ENCODE assay signal across 1 cellular context in genomic region chr11:75775056-75775455, GRCh38.
TF ChIP-seq lines count a peak whose summit lies in the region.

No MANE protein-coding gene starts in this region.

TF ChIP-seq in GM23338, 12 proteins besides CTCF, POLR2A, EP300 and RAD21 (continued from another document):
- TF ChIP-seq ZNF462 (CRISPR knock-in tag; IDR thresholded peaks at IDR 0.05) (no peak), ETS1 (IDR thresholded peaks at IDR 0.05) (no peak), ZNF114 (CRISPR knock-in tag; IDR thresholded peaks at IDR 0.05) (no peak), JUNB (IDR thresholded peaks at IDR 0.05; ENCODE audit: unreplicated experiment) (no peak), EZH2phosphoT487 (IDR thresholded peaks at IDR 0.05; ENCODE audit: unreplicated experiment) (no peak), REST (IDR thresholded peaks at IDR 0.05; ENCODE audit: unreplicated experiment) (no peak), CREB1 (CRISPR knock-in tag; IDR thresholded peaks at IDR 0.05; ENCODE audit: low read depth) (no peak), ZNF331 (CRISPR knock-in tag; IDR thresholded peaks at IDR 0.05; ENCODE audit: low read depth) (no peak), STAT1 (IDR thresholded peaks at IDR 0.05; ENCODE audit: unreplicated experiment) (no peak), POLR2AphosphoS5 (IDR thresholded peaks at IDR 0.05; ENCODE audit: low read depth) (no peak), NANOG (IDR thresholded peaks at IDR 0.05; ENCODE audit: borderline replicate concordance) (no peak)
